8 cellular contexts compared by ENCODE assay signal in the genomic region with DNA sequence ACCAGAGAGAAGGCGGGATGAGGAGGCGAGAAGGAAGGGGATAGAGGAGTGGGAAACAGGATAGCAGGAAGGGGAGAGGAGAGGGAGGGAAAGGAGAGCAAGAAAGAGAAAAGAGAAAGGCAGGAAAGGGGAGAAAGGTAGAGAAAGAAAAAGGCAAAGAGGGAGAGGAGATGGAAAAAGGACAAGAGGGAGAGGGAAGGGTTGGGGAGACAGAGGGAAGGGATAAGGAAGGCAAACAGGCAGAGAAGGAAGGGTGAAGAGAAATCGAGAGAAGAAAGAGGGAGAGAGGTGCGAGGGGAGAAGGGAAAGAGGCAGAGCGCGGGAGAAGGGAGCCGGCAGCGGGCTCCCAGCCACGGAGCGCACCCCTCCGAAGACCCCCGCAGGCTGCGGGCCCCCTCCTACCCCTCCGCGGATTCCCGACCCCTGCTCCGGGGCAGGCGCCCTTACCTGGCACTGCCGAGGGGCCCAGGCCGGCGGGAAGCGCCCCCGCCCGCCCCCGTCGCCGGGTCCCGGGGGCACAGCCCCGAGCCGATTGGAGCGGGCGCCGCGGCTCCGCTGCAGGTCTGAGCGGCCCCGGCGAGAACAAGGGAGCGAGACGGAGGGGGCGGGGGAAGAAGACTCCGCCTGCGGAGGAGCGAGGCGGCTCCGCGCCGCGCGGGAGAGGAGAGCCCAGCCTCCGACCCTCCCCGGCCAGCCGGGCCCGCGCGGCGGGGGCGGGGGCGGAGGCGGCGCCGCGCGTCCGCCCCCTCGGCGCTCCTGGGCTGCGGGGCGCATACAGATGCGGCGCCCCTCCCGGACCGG. TPM values are rescaled to one million over a fixed set of nuclear protein-coding genes. Genes with fewer than 3 reads are reported as not detected.
DNase-seq lines count a peak whose midpoint lies in the region; ATAC-seq and TF ChIP-seq lines count a peak whose summit lies in the region.

Gene CDH24, minus strand, starts transcription at position 565 of the 801 bp plus-strand sequence. CDS start 1,787 bp downstream, outside the sequence.

- peak within 1 kb of the TSS; percentile 77 for H3K27ac ChIP-seq in cardiac muscle cell

- H3K4me1 ChIP-seq in cardiac muscle cell (ENCODE audit: low read depth) = no peaks in the 10 kb centered on the region

- TF ChIP-seq CTCF in BJ (IDR thresholded peaks at IDR 0.05; ENCODE audit: insufficient read depth, low read depth, low read length) (no peak), cardiac muscle cell (IDR thresholded peaks at IDR 0.05; ENCODE audit: low read depth, low read length) (no peak), progenitor cell of endocrine pancreas (IDR thresholded peaks at IDR 0.05; ENCODE audit: unreplicated experiment) (no peak)

- POLR2A ChIA-PET in BJ (lab: Charles Lee) = interaction anchor here (0.6 to 0.7 kb wide), 2 partner anchors 91 to 138 kb away, joined by 3 read pairs; partner anchors contain the start of gene RBM23

- H3K27me3 ChIP-seq in BJ (ENCODE audit: control insufficient read depth, insufficient read depth, low read length) = no peaks in the 10 kb centered on the region
- H3K27me3 ChIP-seq in cardiac muscle cell = no peaks in the 10 kb centered on the region

- H3K9me3 ChIP-seq in cardiac muscle cell (ENCODE audit: low read depth) = no peaks in the 10 kb centered on the region

- H3K27ac Mint-ChIP-seq in activated naive CD4-positive, alpha-beta T cell treated with anti-CD3 and anti-CD28 coated beads, Interleukin-2, amount 10 ng/mL, durations not matched to agents 7 days and 5 days = peak within 1 kb of the TSS; percentile 71
- H3K27ac Mint-ChIP-seq in progenitor cell of endocrine pancreas = peak within 1 kb of the TSS; percentile 95

- peak; percentile 38 for ATAC-seq in GM21529 (IDR thresholded peaks at IDR 0.05; ENCODE audit: unreplicated experiment)

- peaks cover 25% of the 10 kb centered on the region for H3K27me3 Mint-ChIP-seq in activated naive CD4-positive, alpha-beta T cell treated with anti-CD3 and anti-CD28 coated beads, Interleukin-2, amount 10 ng/mL, durations not matched to agents 7 days and 5 days
- no peaks in the 10 kb centered on the region for H3K27me3 Mint-ChIP-seq in progenitor cell of endocrine pancreas

- H3K4me3 ChIP-seq in BJ (ENCODE audit: low read depth, low read length) (peak within 1 kb of the TSS; percentile 52), cardiac muscle cell (peak within 1 kb of the TSS; percentile 46)

- peaks cover 21% of the 10 kb centered on the region for H3K36me3 Mint-ChIP-seq in activated naive CD4-positive, alpha-beta T cell treated with anti-CD3 and anti-CD28 coated beads, Interleukin-2, amount 10 ng/mL, durations not matched to agents 7 days and 5 days
- peaks cover 10% of the 10 kb centered on the region for H3K36me3 Mint-ChIP-seq in progenitor cell of endocrine pancreas (ENCODE audit: insufficient read depth)

- H3K9me3 Mint-ChIP-seq in activated naive CD4-positive, alpha-beta T cell treated with anti-CD3 and anti-CD28 coated beads, Interleukin-2, amount 10 ng/mL, durations not matched to agents 7 days and 5 days = no peaks in the 10 kb centered on the region
- H3K9me3 Mint-ChIP-seq in progenitor cell of endocrine pancreas (ENCODE audit: low read depth) = no peaks in the 10 kb centered on the region

- DNase-seq in BJ (ENCODE audit: low read depth) (no peak), NCI-H226 (peak; percentile 77), cardiac muscle cell (ENCODE audit: low read depth in 1 of 2, low spot score in 1 of 2) (peak; percentile 79 to 86), progenitor cell of endocrine pancreas (ENCODE audit: low spot score, unreplicated experiment) (peak; percentile 61), NCI-H1694 treated with DMSO at 0.1 percent for 48 hours (lab: John Stamatoyannopoulos, UW) (no peak), OCI-M2 (lab: John Stamatoyannopoulos, UW; ENCODE audit: unreplicated experiment) (no peak)
- DNase-seq in activated naive CD4-positive, alpha-beta T cell treated with anti-CD3 and anti-CD28 coated beads, Interleukin-2, amount 10 ng/mL, durations not matched to agents 7 days and 5 days = peak; percentile 87

- CTCF ChIA-PET in BJ (lab: Yijun Ruan, JAX) = interaction anchor here (0.6 to 19.2 kb wide), 49 partner anchors 10 to 500 kb away, joined by 3 to 539 read pairs (median 6); partner anchors contain the start of genes ACIN1, AJUBA, C14orf119 and HAUS4
- CTCF ChIA-PET in activated naive CD4-positive, alpha-beta T cell treated with anti-CD3 and anti-CD28 coated beads, Interleukin-2, amount 10 ng/mL, durations not matched to agents 7 days and 5 days (lab: Charles Lee) = interaction anchor here (0.7 to 19.2 kb wide), 25 partner anchors 8 to 497 kb away, joined by 3 to 633 read pairs (median 6); partner anchors contain the start of genes AJUBA and PSMB11

- peaks cover 21% of the 10 kb centered on the region for H3K4me1 Mint-ChIP-seq in activated naive CD4-positive, alpha-beta T cell treated with anti-CD3 and anti-CD28 coated beads, Interleukin-2, amount 10 ng/mL, durations not matched to agents 7 days and 5 days
- peaks cover 12% of the 10 kb centered on the region for H3K4me1 Mint-ChIP-seq in progenitor cell of endocrine pancreas (ENCODE audit: low read depth)

- H3K36me3 ChIP-seq in BJ (ENCODE audit: control insufficient read depth, insufficient read depth, low read length) (peaks cover 21% of the 10 kb centered on the region), cardiac muscle cell (peaks cover 18% of the 10 kb centered on the region)

- peak within 1 kb of the TSS; percentile 83 for H3K4me3 Mint-ChIP-seq in activated naive CD4-positive, alpha-beta T cell treated with anti-CD3 and anti-CD28 coated beads, Interleukin-2, amount 10 ng/mL, durations not matched to agents 7 days and 5 days
- peak within 1 kb of the TSS; percentile 82 for H3K4me3 Mint-ChIP-seq in progenitor cell of endocrine pancreas (ENCODE audit: low read depth)

RNA-seq across cellular contexts. Expression of gene CDH24, which starts in this region (rescaled TPM):
- polyA plus RNA-seq in BJ (2011; rRNA removed) (9.0 and 14.8 TPM in 2 replicates), cardiac muscle cell (4.4 and 13.4 TPM in 2 replicates)
- polyA minus RNA-seq in BJ (2011; rRNA and poly(A)+ RNA removed) = 6.2 and 14.3 TPM in 2 replicates
- total RNA-seq in cardiac muscle cell (8.6 and 8.9 TPM in 2 replicates), progenitor cell of endocrine pancreas (23.7 and 25.1 TPM in 2 replicates)

Comparison
In these comparisons a context has a peak if more than half of its experiments do, and no peak if none do; other contexts are left out.
1. DNase-seq: peak in NCI-H226 (single experiment), activated naive CD4-positive, alpha-beta T cell treated with anti-CD3 and anti-CD28 coated beads, Interleukin-2, amount 10 ng/mL, durations not matched to agents 7 days and 5 days (single experiment), cardiac muscle cell (2 of 2) and progenitor cell of endocrine pancreas (single experiment); none in BJ (single experiment), NCI-H1694 treated with DMSO at 0.1 percent for 48 hours (single experiment) and OCI-M2 (single experiment).